2 cellular contexts compared by ENCODE assay signal in the genomic region with DNA sequence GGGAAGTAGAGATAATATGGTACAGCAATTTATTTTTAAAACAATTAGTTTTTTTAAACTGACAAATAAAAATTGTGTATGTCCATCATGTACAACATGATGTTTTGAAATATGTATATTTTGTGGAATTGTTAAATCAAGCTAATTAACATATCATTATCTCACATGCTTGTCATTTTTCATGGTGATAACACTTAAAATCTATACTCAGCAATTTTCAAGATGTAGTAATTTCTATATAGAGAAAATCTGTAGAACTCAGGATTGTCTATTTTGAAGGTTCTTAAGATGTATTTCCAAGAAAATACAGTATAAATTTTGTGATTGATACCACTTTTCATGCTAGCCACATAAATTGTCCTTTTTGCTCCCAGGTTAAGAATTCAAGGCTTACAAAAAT.
TF ChIP-seq lines count a peak whose summit lies in the region.

No MANE protein-coding gene starts in this region.

TF ChIP-seq in HepG2, 621 proteins besides CTCF, POLR2A, EP300 and RAD21:
- TF ChIP-seq MAFK (conservative IDR thresholded peaks at IDR 0.05 in 1 of 2, IDR thresholded peaks at IDR 0.05 in 1 of 2; ENCODE audit: low read length in 2 of 2) (peak; percentile 20 to 75; a peak in 3 of 4 replicates), MAFF (IDR thresholded peaks at IDR 0.05; ENCODE audit: low read depth, low read length) (peak; percentile 48; the same call in 1 of the 2 replicates), SP1 (IDR thresholded peaks at IDR 0.05) (no peak), SP1 (CRISPR knock-in tag; IDR thresholded peaks at IDR 0.05) (no peak)
- TF ChIP-seq, protein P1, sequence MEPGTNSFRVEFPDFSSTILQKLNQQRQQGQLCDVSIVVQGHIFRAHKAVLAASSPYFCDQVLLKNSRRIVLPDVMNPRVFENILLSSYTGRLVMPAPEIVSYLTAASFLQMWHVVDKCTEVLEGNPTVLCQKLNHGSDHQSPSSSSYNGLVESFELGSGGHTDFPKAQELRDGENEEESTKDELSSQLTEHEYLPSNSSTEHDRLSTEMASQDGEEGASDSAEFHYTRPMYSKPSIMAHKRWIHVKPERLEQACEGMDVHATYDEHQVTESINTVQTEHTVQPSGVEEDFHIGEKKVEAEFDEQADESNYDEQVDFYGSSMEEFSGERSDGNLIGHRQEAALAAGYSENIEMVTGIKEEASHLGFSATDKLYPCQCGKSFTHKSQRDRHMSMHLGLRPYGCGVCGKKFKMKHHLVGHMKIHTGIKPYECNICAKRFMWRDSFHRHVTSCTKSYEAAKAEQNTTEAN (CRISPR knock-in tag; conservative IDR thresholded peaks at IDR 0.05), result no peak

TF ChIP-seq in IMR-90, 13 proteins besides CTCF, POLR2A, EP300 and RAD21:
- TF ChIP-seq MAFK (IDR thresholded peaks at IDR 0.05; ENCODE audit: low read depth, low read length), result peak; percentile 31; the same call in 1 of the 2 replicates
- TF ChIP-seq, protein P2, sequence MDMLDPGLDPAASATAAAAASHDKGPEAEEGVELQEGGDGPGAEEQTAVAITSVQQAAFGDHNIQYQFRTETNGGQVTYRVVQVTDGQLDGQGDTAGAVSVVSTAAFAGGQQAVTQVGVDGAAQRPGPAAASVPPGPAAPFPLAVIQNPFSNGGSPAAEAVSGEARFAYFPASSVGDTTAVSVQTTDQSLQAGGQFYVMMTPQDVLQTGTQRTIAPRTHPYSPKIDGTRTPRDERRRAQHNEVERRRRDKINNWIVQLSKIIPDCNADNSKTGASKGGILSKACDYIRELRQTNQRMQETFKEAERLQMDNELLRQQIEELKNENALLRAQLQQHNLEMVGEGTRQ (IDR thresholded peaks at IDR 0.05; ENCODE audit: low read depth, low read length), result no peak
- no peak for TF ChIP-seq MXI1 (IDR thresholded peaks at IDR 0.05; ENCODE audit: borderline replicate concordance, low read depth, low read length)
